Comparison of ENCODE assay signal across 24 cellular contexts in genomic region chr6:135281907-135282306, GRCh38.
"Had no signal": no experiment of that assay in that cellular context is flagged by ENCODE, and none has a peak within 500 bp of the region (broad histone marks: within the 10 kb centered on the region; RNA-seq: fewer than 3 reads in every experiment).

No MANE protein-coding gene starts in this region.

- H3K27ac ChIP-seq: ascending aorta, cardiac muscle cell, colonic mucosa, dorsolateral prefrontal cortex, right lobe of liver, uterus had no signal

- H3K4me3 ChIP-seq: ascending aorta, cardiac muscle cell, colonic mucosa, dorsolateral prefrontal cortex, mucosa of descending colon, right lobe of liver, uterus had no signal

- ATAC-seq: left ventricle myocardium superior; mucosa of descending colon; natural killer cell treated with Interleukin-12 subunit alpha and Interleukin-12 subunit beta and Interleukin-15 and Interleukin-18, amount 100 ng/mL, for 72 hours; stimulated activated effector memory CD8-positive, alpha-beta T cell treated with anti-CD3 and anti-CD28 coated beads, Interleukin-12 subunit alpha, Interleukin-12 subunit beta, amount 100 ng/mL, for 72 hours; stimulated activated naive CD8-positive, alpha-beta T cell treated with anti-CD3 and anti-CD28 coated beads, Interleukin-15, amount 100 ng/mL, for 72 hours had no signal

- H3K9me3 ChIP-seq: ascending aorta, colonic mucosa, mucosa of descending colon, right lobe of liver, uterus had no signal

- H3K4me1 ChIP-seq: ascending aorta, colonic mucosa, right lobe of liver, uterus had no signal

- H3K27me3 ChIP-seq: ascending aorta, cardiac muscle cell, colonic mucosa, dorsolateral prefrontal cortex, right lobe of liver, uterus had no signal

- DNase-seq: activated CD4-positive, alpha-beta memory T cell treated with anti-CD3 and anti-CD28 coated beads for 36 hours; activated CD4-positive, alpha-beta T cell treated with anti-CD3 and anti-CD28 coated beads, Interleukin-2, amount 10 ng/mL, durations not matched to agents 24 days and 14 days; activated CD4-positive, CD25-positive, alpha-beta regulatory T cell treated with anti-CD3 and anti-CD28 coated beads, Interleukin-2, amount 50 U/mL, for 72 hours; activated CD8-positive, alpha-beta memory T cell treated with anti-CD3 and anti-CD28 coated beads, Interleukin-2, amount 50 U/mL, for 48 hours; activated gamma-delta T cell; activated naive CD4-positive, alpha-beta T cell treated with anti-CD3 and anti-CD28 coated beads, Interleukin-2, amount 10 ng/mL, durations not matched to agents 7 days and 5 days; activated naive CD8-positive, alpha-beta T cell treated with anti-CD3 and anti-CD28 coated beads, Interleukin-2, amount 10 ng/mL, durations not matched to agents 7 days and 5 days; activated T-cell treated with anti-CD3 and anti-CD28 coated beads, Interleukin-2, amount 50 U/mL, for 24 hours; cerebellar nuclear complex; colonic mucosa; dorsolateral prefrontal cortex; effector memory CD4-positive, alpha-beta T cell; glutamatergic neuron; left ventricle myocardium superior; mucosa of descending colon; right lobe of liver; stimulated activated CD4-positive, alpha-beta T cell treated with anti-CD3 and anti-CD28 coated beads, Interleukin-4, amount 100 ng/mL, for 24 hours; stimulated activated naive CD8-positive, alpha-beta T cell treated with anti-CD3 and anti-CD28 coated beads, Interleukin-15, amount 100 ng/mL, for 72 hours; T1000; uterus had no signal

- H3K36me3 ChIP-seq: ascending aorta, cardiac muscle cell, colonic mucosa, right lobe of liver, uterus had no signal
